24 cellular contexts compared by ENCODE assay signal in the genomic region with DNA sequence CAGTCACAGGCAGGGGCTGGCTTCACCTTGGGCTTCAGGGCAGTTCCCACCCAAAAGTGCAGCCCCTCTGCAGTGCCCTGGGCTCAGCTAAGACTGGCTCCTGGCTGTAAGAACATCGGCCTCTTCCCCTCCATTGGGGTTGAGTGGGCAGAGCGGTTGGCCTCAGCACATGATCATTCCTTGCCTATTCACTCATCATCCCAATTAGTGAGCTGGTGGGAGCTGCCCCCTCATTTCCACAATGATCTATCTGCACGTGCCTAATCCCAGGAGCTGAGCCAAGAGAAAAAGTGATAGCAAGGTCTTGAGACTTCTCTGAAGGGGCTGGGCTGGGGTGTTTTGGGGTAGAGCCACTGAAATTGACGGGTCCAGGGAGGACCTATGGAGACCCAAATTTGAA.
DNase-seq lines count a peak whose midpoint lies in the region; ATAC-seq, FAIRE-seq and TF ChIP-seq lines count a peak whose summit lies in the region.
"Had no signal": no experiment of that assay in that cellular context is flagged by ENCODE, and none has a peak within 500 bp of the region (broad histone marks: within the 10 kb centered on the region; RNA-seq: fewer than 3 reads in every experiment).

No MANE protein-coding gene starts in this region.

- peaks cover 81% of the 10 kb centered on the region for H3K4me1 Mint-ChIP-seq in CD8-positive, alpha-beta T cell (ENCODE audit: low read depth)
- peaks cover 81% of the 10 kb centered on the region for H3K4me1 Mint-ChIP-seq in activated CD8-positive, alpha-beta T cell treated with anti-CD3 and anti-CD28 coated beads for 36 hours (ENCODE audit: low read depth)
- peaks cover 56 to 86% (median 82%) of the 10 kb centered on the region in 4 donors for H3K4me1 Mint-ChIP-seq in naive thymus-derived CD8-positive, alpha-beta T cell
- H3K4me1 Mint-ChIP-seq in stimulated activated naive B cell treated with anti-CD40 and anti-IgM and Interleukin-4, amounts not matched to agents 10 μg/mL and 1 μg/mL and 100 μg/mL, for 72 hours, result peaks cover 31 to 44% of the 10 kb centered on the region in 2 donors

- H3K9me3 ChIP-seq in BLaER1 treated with 17β-estradiol and CSF1 and Interleukin-3, amounts not matched to agents 10 nM and 100 nM (replicated peaks in 1 of 11), result peaks cover 10 to 27% (median 17%) of the 10 kb centered on the region in 11 experiments
- no peaks in the 10 kb centered on the region for H3K9me3 ChIP-seq in CD8-positive, alpha-beta T cell (ENCODE audit: low read length)
- H3K9me3 ChIP-seq in PC-3 (ENCODE audit: low read length), result no peaks in the 10 kb centered on the region
- no peaks in the 10 kb centered on the region for H3K9me3 ChIP-seq in right atrium auricular region
- H3K9me3 ChIP-seq: gastrocnemius medialis, left lung, pancreas, SJCRH30 had no signal

- no peaks in the 10 kb centered on the region for H3K36me3 ChIP-seq in BLaER1 treated with 17β-estradiol and CSF1 and Interleukin-3, amounts not matched to agents 10 nM and 100 nM
- no peaks in the 10 kb centered on the region for H3K36me3 ChIP-seq in CD8-positive, alpha-beta T cell (ENCODE audit: insufficient read depth, low read length)
- H3K36me3 ChIP-seq in PC-3 (ENCODE audit: low read depth, low read length), result no peaks in the 10 kb centered on the region
- H3K36me3 ChIP-seq in right atrium auricular region, result no peaks in the 10 kb centered on the region
- H3K36me3 ChIP-seq: brain microvascular endothelial cell, gastrocnemius medialis, left lung, pancreas, SJCRH30, stomach, tibial nerve had no signal

- no peak for DNase-seq in CD8-positive, alpha-beta T cell
- no peak for DNase-seq in activated CD8-positive, alpha-beta T cell treated with anti-CD3 and anti-CD28 coated beads for 36 hours
- DNase-seq in naive thymus-derived CD8-positive, alpha-beta T cell, result no peak
- DNase-seq in PC-3 (no peak), frontal cortex (ENCODE audit: low spot score in 2 of 2) (no peak), right atrium auricular region (ENCODE audit: low spot score) (no peak)
- no peak for DNase-seq in stimulated activated naive B cell treated with anti-CD40 and anti-IgM and Interleukin-4, amounts not matched to agents 10 μg/mL and 1 μg/mL and 100 μg/mL, for 72 hours
- DNase-seq: activated CD4-positive, alpha-beta T cell treated with anti-CD3 and anti-CD28 coated beads for 4 hours; activated effector memory CD4-positive, alpha-beta T cell treated with anti-CD3 and anti-CD28 coated beads, Interleukin-2, amount 50 U/mL, for 16 hours; brain microvascular endothelial cell; effector memory CD4-positive, alpha-beta T cell; HCEC 1CT; left lung; naive B cell; NCI-H1930; stomach had no signal

- no peaks in the 10 kb centered on the region; a peak in 2 of 22 replicates for H4K20me1 ChIP-seq in BLaER1 treated with 17β-estradiol and CSF1 and Interleukin-3, amounts not matched to agents 10 nM and 100 nM
- H4K20me1 ChIP-seq in PC-3 (ENCODE audit: low read length), result no peaks in the 10 kb centered on the region

- H3K27me3 Mint-ChIP-seq in CD8-positive, alpha-beta T cell (ENCODE audit: low read depth), result no peaks in the 10 kb centered on the region
- no peaks in the 10 kb centered on the region for H3K27me3 Mint-ChIP-seq in activated CD8-positive, alpha-beta T cell treated with anti-CD3 and anti-CD28 coated beads for 36 hours
- H3K27me3 Mint-ChIP-seq in naive thymus-derived CD8-positive, alpha-beta T cell, result peaks cover 0 to 3% (median 0%) of the 10 kb centered on the region in 5 donors
- no peaks in the 10 kb centered on the region for H3K27me3 Mint-ChIP-seq in stimulated activated naive B cell treated with anti-CD40 and anti-IgM and Interleukin-4, amounts not matched to agents 10 μg/mL and 1 μg/mL and 100 μg/mL, for 72 hours
- H3K27me3 Mint-ChIP-seq: naive B cell had no signal

- no peaks in the 10 kb centered on the region for H3K9me3 Mint-ChIP-seq in CD8-positive, alpha-beta T cell
- peaks cover 25% of the 10 kb centered on the region for H3K9me3 Mint-ChIP-seq in activated CD8-positive, alpha-beta T cell treated with anti-CD3 and anti-CD28 coated beads for 36 hours
- no peaks in the 10 kb centered on the region for H3K9me3 Mint-ChIP-seq in naive thymus-derived CD8-positive, alpha-beta T cell
- H3K9me3 Mint-ChIP-seq in stimulated activated naive B cell treated with anti-CD40 and anti-IgM and Interleukin-4, amounts not matched to agents 10 μg/mL and 1 μg/mL and 100 μg/mL, for 72 hours, result peaks cover 3 to 10% of the 10 kb centered on the region in 2 donors

- POLR2A ChIA-PET in CD8-positive, alpha-beta T cell (lab: Charles Lee), result interaction anchor here (0.6 to 4.5 kb wide), 10 partner anchors 32 to 188 kb away, joined by 3 to 23 read pairs (median 4); a partner anchor contains a TSS
- POLR2A ChIA-PET in activated CD8-positive, alpha-beta T cell treated with anti-CD3 and anti-CD28 coated beads for 36 hours (lab: Charles Lee), result interaction anchor here (0.9 to 2.7 kb wide), 10 partner anchors 8 to 170 kb away, joined by 3 to 18 read pairs (median 5); no protein-coding TSS in a partner anchor
- POLR2A ChIA-PET in naive thymus-derived CD8-positive, alpha-beta T cell (lab: Charles Lee), result interaction anchor here (0.6 to 4.0 kb wide), 16 partner anchors 21 to 251 kb away, joined by 3 to 26 read pairs (median 4); a partner anchor contains a TSS
- POLR2A ChIA-PET in PC-3 (lab: Charles Lee; ENCODE audit: unreplicated experiment), result no interaction called here

- BruUV-seq in PC-3 (replicated peaks; lab: Mats Ljungman, UMichigan), result no TSS peak

- ATAC-seq in CD8-positive, alpha-beta T cell, result no peak
- ATAC-seq in activated CD8-positive, alpha-beta T cell treated with anti-CD3 and anti-CD28 coated beads for 36 hours, result no peak
- ATAC-seq in naive thymus-derived CD8-positive, alpha-beta T cell, result no peak
- ATAC-seq in PC-3, result no peak
- no peak for ATAC-seq in stimulated activated naive B cell treated with anti-CD40 and anti-IgM and Interleukin-4, amounts not matched to agents 10 μg/mL and 1 μg/mL and 100 μg/mL, for 72 hours (replicated peaks)
- ATAC-seq: esophagus mucosa, gastrocnemius medialis, left lung had no signal

- intact Hi-C loops in CD8-positive, alpha-beta T cell (cut with DNase I, micrococcal nuclease), result no loop called here
- intact Hi-C loops in activated CD8-positive, alpha-beta T cell treated with anti-CD3 and anti-CD28 coated beads for 36 hours (cut with micrococcal nuclease), result loop anchor here (5.0 kb wide), 1 partner anchor 66 kb away; no protein-coding TSS in a partner anchor
- intact Hi-C loops in PC-3 (cut with micrococcal nuclease), result no loop called here

- no peak overlapping the region for H2AFZ ChIP-seq in PC-3 (ENCODE audit: low read length)

- H3K27me3 ChIP-seq in BLaER1 treated with 17β-estradiol and CSF1 and Interleukin-3, amounts not matched to agents 10 nM and 100 nM, result no peaks in the 10 kb centered on the region
- no peaks in the 10 kb centered on the region for H3K27me3 ChIP-seq in CD8-positive, alpha-beta T cell (ENCODE audit: insufficient read depth, low read length)
- no peaks in the 10 kb centered on the region for H3K27me3 ChIP-seq in PC-3 (ENCODE audit: low read length)
- H3K27me3 ChIP-seq in right atrium auricular region, result no peaks in the 10 kb centered on the region
- H3K27me3 ChIP-seq: brain microvascular endothelial cell, pancreas had no signal

- no peak overlapping the region for H3K9ac ChIP-seq in BLaER1 treated with 17β-estradiol and CSF1 and Interleukin-3, amounts not matched to agents 10 nM and 100 nM
- H3K9ac ChIP-seq in PC-3 (ENCODE audit: low read length), result no peak overlapping the region

- H3K4me1 ChIP-seq in BLaER1 treated with 17β-estradiol and CSF1 and Interleukin-3, amounts not matched to agents 10 nM and 100 nM, result peaks cover 23 to 66% (median 50%) of the 10 kb centered on the region in 10 experiments
- peaks cover 77% of the 10 kb centered on the region for H3K4me1 ChIP-seq in CD8-positive, alpha-beta T cell (ENCODE audit: insufficient read depth, low read length)
- peaks cover 8% of the 10 kb centered on the region for H3K4me1 ChIP-seq in PC-3 (ENCODE audit: insufficient read depth, low read length)
- H3K4me1 ChIP-seq in right atrium auricular region, result peaks cover 0 to 8% of the 10 kb centered on the region in 2 donors
- H3K4me1 ChIP-seq: gastrocnemius medialis, pancreas, tibial nerve had no signal

- peak overlapping the region; percentile 52 to 82 (median 60); a peak in 21 of 22 replicates for H3K4me2 ChIP-seq in BLaER1 treated with 17β-estradiol and CSF1 and Interleukin-3, amounts not matched to agents 10 nM and 100 nM
- H3K4me2 ChIP-seq in PC-3 (ENCODE audit: low read length), result no peak overlapping the region

- FAIRE-seq in frontal cortex (lab: Jason Lieb, UNC), result no peak
- FAIRE-seq: colon, pancreas, RCC 7860 had no signal

- H3K79me2 ChIP-seq in PC-3 (ENCODE audit: low read length), result no peaks in the 10 kb centered on the region

- H3K4me3 ChIP-seq in BLaER1 treated with 17β-estradiol and CSF1 and Interleukin-3, amounts not matched to agents 10 nM and 100 nM, result no peak overlapping the region
- peak overlapping the region; percentile 21 for H3K4me3 ChIP-seq in CD8-positive, alpha-beta T cell (ENCODE audit: low read depth, low read length)
- H3K4me3 ChIP-seq in PC-3 (ENCODE audit: low read length) (no peak overlapping the region), right atrium auricular region (no peak overlapping the region)
- H3K4me3 ChIP-seq: gastrocnemius medialis, left lung, pancreas, SJCRH30, stomach, tibial nerve had no signal

- H3K9me2 ChIP-seq in PC-3 (replicated peaks; ENCODE audit: low read length), result no peaks in the 10 kb centered on the region

- H3K4me3 Mint-ChIP-seq in CD8-positive, alpha-beta T cell, result peak overlapping the region; percentile 71
- peak overlapping the region; percentile 42 for H3K4me3 Mint-ChIP-seq in activated CD8-positive, alpha-beta T cell treated with anti-CD3 and anti-CD28 coated beads for 36 hours
- peak overlapping the region; percentile 65 to 89 (median 84) for H3K4me3 Mint-ChIP-seq in naive thymus-derived CD8-positive, alpha-beta T cell
- no peak overlapping the region for H3K4me3 Mint-ChIP-seq in stimulated activated naive B cell treated with anti-CD40 and anti-IgM and Interleukin-4, amounts not matched to agents 10 μg/mL and 1 μg/mL and 100 μg/mL, for 72 hours

- peak overlapping the region; percentile 86 for H3K27ac Mint-ChIP-seq in CD8-positive, alpha-beta T cell
- no peak overlapping the region for H3K27ac Mint-ChIP-seq in activated CD8-positive, alpha-beta T cell treated with anti-CD3 and anti-CD28 coated beads for 36 hours
- H3K27ac Mint-ChIP-seq in naive thymus-derived CD8-positive, alpha-beta T cell, result peak overlapping the region; percentile 46 to 94 (median 90)
- no peak overlapping the region for H3K27ac Mint-ChIP-seq in stimulated activated naive B cell treated with anti-CD40 and anti-IgM and Interleukin-4, amounts not matched to agents 10 μg/mL and 1 μg/mL and 100 μg/mL, for 72 hours

- TF ChIP-seq CTCF in CD8-positive, alpha-beta T cell (IDR thresholded peaks at IDR 0.05), result no peak
- no peak for TF ChIP-seq CTCF in activated CD8-positive, alpha-beta T cell treated with anti-CD3 and anti-CD28 coated beads for 36 hours (IDR thresholded peaks at IDR 0.05)
- no peak for TF ChIP-seq CTCF in PC-3 (conservative IDR thresholded peaks at IDR 0.05; ENCODE audit: low read depth, low read length)
- TF ChIP-seq CTCF in right atrium auricular region (IDR thresholded peaks at IDR 0.05), result no peak

- no peaks in the 10 kb centered on the region for H3F3A ChIP-seq in PC-3 (ENCODE audit: low read length, unreplicated experiment)

- no peaks in the 10 kb centered on the region for H3K36me3 Mint-ChIP-seq in CD8-positive, alpha-beta T cell
- peaks cover 13% of the 10 kb centered on the region for H3K36me3 Mint-ChIP-seq in activated CD8-positive, alpha-beta T cell treated with anti-CD3 and anti-CD28 coated beads for 36 hours (ENCODE audit: low read depth)
- H3K36me3 Mint-ChIP-seq in naive thymus-derived CD8-positive, alpha-beta T cell, result no peaks in the 10 kb centered on the region
- H3K36me3 Mint-ChIP-seq in stimulated activated naive B cell treated with anti-CD40 and anti-IgM and Interleukin-4, amounts not matched to agents 10 μg/mL and 1 μg/mL and 100 μg/mL, for 72 hours, result peaks cover 0 to 3% of the 10 kb centered on the region in 2 donors
- H3K36me3 Mint-ChIP-seq: naive B cell had no signal

- no peak overlapping the region for H3K27ac ChIP-seq in BLaER1 treated with 17β-estradiol and CSF1 and Interleukin-3, amounts not matched to agents 10 nM and 100 nM
- H3K27ac ChIP-seq in CD8-positive, alpha-beta T cell (ENCODE audit: low read depth, low read length), result peak overlapping the region; percentile 19
- H3K27ac ChIP-seq in PC-3 (ENCODE audit: low read length), result no peak overlapping the region
- no peak overlapping the region for H3K27ac ChIP-seq in right atrium auricular region
- H3K27ac ChIP-seq: brain microvascular endothelial cell, gastrocnemius medialis, left lung, pancreas, SJCRH30, stomach, tibial nerve had no signal

- CTCF ChIA-PET in CD8-positive, alpha-beta T cell (lab: Charles Lee), result interaction anchor here (0.7 to 8.4 kb wide), 16 partner anchors 8 to 178 kb away, joined by 3 to 86 read pairs (median 4); a partner anchor contains a TSS
- CTCF ChIA-PET in activated CD8-positive, alpha-beta T cell treated with anti-CD3 and anti-CD28 coated beads for 36 hours (lab: Charles Lee), result interaction anchor here (1.0 to 4.9 kb wide), 12 partner anchors 11 to 249 kb away, joined by 3 to 49 read pairs (median 7); a partner anchor contains a TSS
- CTCF ChIA-PET in PC-3 (lab: Charles Lee), result no interaction called here

Comparison
In these comparisons a context has a peak if more than half of its experiments do, and no peak if none do; other contexts are left out.
1. H3K27ac Mint-ChIP-seq: peak in CD8-positive, alpha-beta T cell (single experiment) and naive thymus-derived CD8-positive, alpha-beta T cell (10 of 10); none in activated CD8-positive, alpha-beta T cell treated with anti-CD3 and anti-CD28 coated beads for 36 hours (single experiment) and stimulated activated naive B cell treated with anti-CD40 and anti-IgM and Interleukin-4, amounts not matched to agents 10 μg/mL and 1 μg/mL and 100 μg/mL, for 72 hours (single experiment).
2. H3K4me3 Mint-ChIP-seq: peak in CD8-positive, alpha-beta T cell (single experiment), activated CD8-positive, alpha-beta T cell treated with anti-CD3 and anti-CD28 coated beads for 36 hours (single experiment) and naive thymus-derived CD8-positive, alpha-beta T cell (10 of 10); none in stimulated activated naive B cell treated with anti-CD40 and anti-IgM and Interleukin-4, amounts not matched to agents 10 μg/mL and 1 μg/mL and 100 μg/mL, for 72 hours (0 of 2).